Comparison of ENCODE assay signal across 27 cellular contexts in the genomic region with DNA sequence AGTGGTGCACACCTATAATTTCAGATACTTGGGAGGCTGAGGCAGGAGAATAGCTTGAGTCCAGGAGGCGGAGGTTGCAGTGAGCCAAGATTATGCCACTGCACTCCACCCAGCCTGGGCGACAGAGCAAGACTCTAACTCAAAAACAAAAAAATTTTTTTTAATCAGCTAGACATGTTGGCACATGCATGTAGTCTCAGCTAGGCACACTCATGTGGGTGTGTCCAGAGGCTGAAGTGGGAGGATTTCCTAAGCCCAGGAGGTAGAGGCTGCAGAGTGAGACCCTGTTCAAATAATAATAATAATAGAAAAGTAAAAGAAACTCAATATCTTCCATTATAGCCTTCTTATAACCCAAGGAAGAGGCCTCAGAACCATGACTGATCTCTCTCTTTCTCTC.
"Had no signal": no experiment of that assay in that cellular context is flagged by ENCODE, and none has a peak within 500 bp of the region (broad histone marks: within the 10 kb centered on the region; RNA-seq: fewer than 3 reads in every experiment).

No MANE protein-coding gene starts in this region.

- H3K27ac ChIP-seq: coronary artery, dorsolateral prefrontal cortex, epithelial cell of prostate, esophagus squamous epithelium, heart right ventricle, left lung, lower lobe of right lung had no signal

- H3K36me3 Mint-ChIP-seq: memory B cell; naive thymus-derived CD8-positive, alpha-beta T cell had no signal

- H3K9me3 ChIP-seq: esophagus squamous epithelium, heart right ventricle, left lung, lower lobe of right lung had no signal

- H3K27ac Mint-ChIP-seq: memory B cell had no signal

- FAIRE-seq: colon, endothelial cell of umbilical vein, frontal cortex, islet of Langerhans, keratinocyte had no signal

- ATAC-seq: esophagus mucosa; heart right ventricle; left cardiac atrium; left lung; left ventricle myocardium superior; lower lobe of right lung; naive thymus-derived CD8-positive, alpha-beta T cell had no signal

- H3K27me3 ChIP-seq: dorsolateral prefrontal cortex, esophagus squamous epithelium, heart right ventricle, left lung had no signal

- H3K9me3 Mint-ChIP-seq: memory B cell; naive thymus-derived CD8-positive, alpha-beta T cell had no signal

- DNase-seq: dermis blood vessel endothelial cell; dorsolateral prefrontal cortex; effector CD4-positive, alpha-beta T cell; effector memory CD4-positive, alpha-beta T cell; erythroblast; esophagus squamous epithelium; foreskin fibroblast; glutamatergic neuron; head of caudate nucleus; heart right ventricle; hippocampal formation; left cardiac atrium; left lung; left ventricle myocardium superior; lower lobe of right lung; mesendoderm; midbrain; naive thymus-derived CD8-positive, alpha-beta T cell had no signal

- H3K4me3 ChIP-seq: coronary artery, dorsolateral prefrontal cortex, esophagus squamous epithelium, heart right ventricle, left lung, lower lobe of right lung had no signal

- H3K36me3 ChIP-seq: esophagus squamous epithelium, heart right ventricle, left lung, lower lobe of right lung had no signal

- H3K4me3 Mint-ChIP-seq: memory B cell; naive thymus-derived CD8-positive, alpha-beta T cell had no signal

- H3K4me1 ChIP-seq: lower lobe of right lung had no signal

- H3K27me3 Mint-ChIP-seq: memory B cell; naive thymus-derived CD8-positive, alpha-beta T cell had no signal
